Comparison of ENCODE assay signal across 7 cellular contexts in genomic region chr17:50398672-50399071, GRCh38. TPM values are rescaled to one million over a fixed set of nuclear protein-coding genes. Genes with fewer than 3 reads are reported as not detected.
DNase-seq lines count a peak whose midpoint lies in the region; ATAC-seq, FAIRE-seq and TF ChIP-seq lines count a peak whose summit lies in the region.
"Not testable (repeated sequence)": the region's sequence is repeated elsewhere in the genome, so short reads cannot be mapped to it uniquely, and the experiment has no call there.

No MANE protein-coding gene starts in this region.

- H3K27me3 Mint-ChIP-seq in CD4-positive, alpha-beta T cell; GM23338 (ENCODE audit: insufficient read depth, low read depth, poor library complexity); T-cell; activated T-helper 17 cell treated with anti-CD3 and anti-CD28 coated beads, Interleukin-2, amount 50 U/mL, for 72 hours; nephron (ENCODE audit: low read depth): not testable (repeated sequence)
- H3K27me3 Mint-ChIP-seq in endothelial cell (ENCODE audit: unreplicated experiment), result peaks cover 12% of the 10 kb centered on the region

- CTCF ChIA-PET in CD4-positive, alpha-beta T cell (lab: Charles Lee), result interaction anchor here (1.7 to 3.1 kb wide), 4 partner anchors 28 to 80 kb away, joined by 3 to 22 read pairs (median 16); partner anchors contain the start of gene RSAD1
- CTCF ChIA-PET in T-cell (lab: Charles Lee) (interaction anchor here (0.5 to 3.2 kb wide), 8 partner anchors 18 to 250 kb away, joined by 3 to 36 read pairs (median 3); partner anchors contain the start of genes EME1 (in 1 of the 2) and MRPL27 (in 1 of the 2)), K562 (lab: Yijun Ruan, JAX; ENCODE audit: low intra/inter-chr PET ratio) (interaction anchor here (2.5 kb wide), 1 partner anchor 80 kb away, joined by 9 read pairs; the partner anchor contains the start of gene RSAD1)

- not testable (repeated sequence) for H2AFZ ChIP-seq in GM23338; K562 (ENCODE audit: low read depth, low read length)

- peak overlapping the region; percentile 99 for H3K4me3 Mint-ChIP-seq in CD4-positive, alpha-beta T cell
- H3K4me3 Mint-ChIP-seq in GM23338 (peak overlapping the region; percentile 17; the same call in 1 of the 3 replicates), T-cell (peak overlapping the region in 2 of 3 donors; percentile 85 to 94), endothelial cell (ENCODE audit: unreplicated experiment) (peak overlapping the region; percentile 72), nephron (peak overlapping the region; percentile 74 to 97 (median 96))
- peak overlapping the region; percentile 90 for H3K4me3 Mint-ChIP-seq in activated T-helper 17 cell treated with anti-CD3 and anti-CD28 coated beads, Interleukin-2, amount 50 U/mL, for 72 hours

- not testable (repeated sequence) for TF ChIP-seq POLR2A in K562 (conservative IDR thresholded peaks at IDR 0.05)

- H3K9me3 Mint-ChIP-seq in CD4-positive, alpha-beta T cell; T-cell; activated T-helper 17 cell treated with anti-CD3 and anti-CD28 coated beads, Interleukin-2, amount 50 U/mL, for 72 hours; endothelial cell (ENCODE audit: unreplicated experiment); nephron: not testable (repeated sequence)
- peaks cover 16% of the 10 kb centered on the region; the same call in 1 of the 3 replicates for H3K9me3 Mint-ChIP-seq in GM23338

- H3K36me3 ChIP-seq in GM23338 (ENCODE audit: insufficient read depth), result not testable (repeated sequence)
- peaks cover 27% of the 10 kb centered on the region for H3K36me3 ChIP-seq in K562 (ENCODE audit: control insufficient read depth, insufficient read depth, low read length)

- not testable (repeated sequence) for H3K9me2 ChIP-seq in GM23338 (ENCODE audit: insufficient read depth)

- not testable (repeated sequence) for H3K4me1 ChIP-seq in GM23338 (ENCODE audit: insufficient read depth)
- H3K4me1 ChIP-seq in K562 (replicated peaks in 1 of 2; ENCODE audit: control insufficient read depth in 2 of 2, insufficient read depth in 2 of 2, low read length in 2 of 2), result peaks cover 21 to 29% of the 10 kb centered on the region in 2 experiments; a peak in 4 of 5 replicates

- H3K4me1 Mint-ChIP-seq in CD4-positive, alpha-beta T cell (ENCODE audit: low read depth), result peaks cover 38% of the 10 kb centered on the region
- H3K4me1 Mint-ChIP-seq in GM23338, result peaks cover 17% of the 10 kb centered on the region
- H3K4me1 Mint-ChIP-seq in T-cell, result peaks cover 30 to 36% (median 35%) of the 10 kb centered on the region in 3 donors
- H3K4me1 Mint-ChIP-seq in activated T-helper 17 cell treated with anti-CD3 and anti-CD28 coated beads, Interleukin-2, amount 50 U/mL, for 72 hours, result peaks cover 16% of the 10 kb centered on the region
- H3K4me1 Mint-ChIP-seq in endothelial cell (ENCODE audit: unreplicated experiment), result peaks cover 13% of the 10 kb centered on the region
- H3K4me1 Mint-ChIP-seq in nephron, result peaks cover 17% of the 10 kb centered on the region

- TF ChIP-seq RAD21 in K562 (CRISPR knock-in tag; conservative IDR thresholded peaks at IDR 0.05 in 1 of 2, IDR thresholded peaks at IDR 0.05 in 1 of 2), result not testable (repeated sequence)

- POLR2A ChIA-PET in CD4-positive, alpha-beta T cell (lab: Charles Lee), result interaction anchor here (1.4 to 4.6 kb wide), 4 partner anchors 11 to 80 kb away, joined by 3 to 52 read pairs (median 28); partner anchors contain the start of genes EME1, MRPL27 and RSAD1
- POLR2A ChIA-PET in T-cell (lab: Charles Lee), result not testable (repeated sequence)
- POLR2A ChIA-PET in K562 (lab: Yijun Ruan, JAX), result interaction anchor here (0.8 to 6.4 kb wide), 2 partner anchors 16 to 73 kb away, joined by 4 to 129 read pairs; no protein-coding TSS in a partner anchor

- ATAC-seq in CD4-positive, alpha-beta T cell (ENCODE audit: poor library complexity); GM23338; T-cell (replicated peaks in 1 of 4); activated T-helper 17 cell treated with anti-CD3 and anti-CD28 coated beads, Interleukin-2, amount 50 U/mL, for 72 hours (replicated peaks); K562: not testable (repeated sequence)

- H3K4me3 ChIP-seq in GM23338, K562: not testable (repeated sequence)

- H4K20me1 ChIP-seq in GM23338 (replicated peaks; ENCODE audit: insufficient read depth) (peaks cover 22% of the 10 kb centered on the region), K562 (replicated peaks; ENCODE audit: control insufficient read depth, insufficient read depth, low read length) (0 out of 2 replicates have a peak, but pooled peaks cover 16% of the 10 kb centered on the region)

- H3K4me2 ChIP-seq in GM23338; K562 (ENCODE audit: insufficient read depth, low read length): not testable (repeated sequence)

- H3K9me1 ChIP-seq in K562 (ENCODE audit: control insufficient read depth, insufficient read depth, low read length), result not testable (repeated sequence)

- in situ Hi-C loops in K562 (cut with MboI), result not testable (repeated sequence)

- not testable (repeated sequence) for DNase-seq in CD4-positive, alpha-beta T cell; GM23338 (ENCODE audit: low spot score); T-cell; K562 (ENCODE audit: extremely low read depth in 1 of 4, low spot score in 3 of 4); endothelial cell (ENCODE audit: low spot score)

- TF ChIP-seq EP300 in K562 (IDR thresholded peaks at IDR 0.05; ENCODE audit: low read length), result not testable (repeated sequence)

- not testable (repeated sequence) for H3K9me3 ChIP-seq in CD4-positive, alpha-beta T cell (ENCODE audit: control insufficient read depth, low read length); K562 (replicated peaks; ENCODE audit: control insufficient read depth, insufficient read depth, low read depth, low read length)

- H3K79me2 ChIP-seq in GM23338 (replicated peaks; ENCODE audit: insufficient read depth) (peaks cover 25% of the 10 kb centered on the region), K562 (ENCODE audit: control insufficient read depth, insufficient read depth, low read length) (peaks cover 39% of the 10 kb centered on the region)

- intact Hi-C loops in CD4-positive, alpha-beta T cell (cut with DNase I, micrococcal nuclease), result loop anchor here in 1 of 2 experiments (1.0 to 5.0 kb wide), 3 partner anchors 26 to 79 kb away; no protein-coding TSS in a partner anchor
- intact Hi-C loops in K562 (cut with micrococcal nuclease), result not testable (repeated sequence)

- not testable (repeated sequence) for TF ChIP-seq CTCF in CD4-positive, alpha-beta T cell (IDR thresholded peaks at IDR 0.05); GM23338 (conservative IDR thresholded peaks at IDR 0.05; ENCODE audit: low read depth in 2 of 2); K562 (IDR thresholded peaks at IDR 0.05 in 2 of 3, conservative IDR thresholded peaks at IDR 0.05 in 1 of 3; ENCODE audit: insufficient read depth in 2 of 3, low read depth in 1 of 3, low read length in 3 of 3); endothelial cell (IDR thresholded peaks at IDR 0.05; ENCODE audit: unreplicated experiment); nephron (IDR thresholded peaks at IDR 0.05; ENCODE audit: unreplicated experiment in 3 of 3)

- not testable (repeated sequence) for BruUV-seq in K562 (replicated peaks; lab: Mats Ljungman, UMichigan)

- not testable (repeated sequence) for H3F3A ChIP-seq in GM23338 (replicated peaks; ENCODE audit: low read depth)

- H3K36me3 Mint-ChIP-seq in CD4-positive, alpha-beta T cell (ENCODE audit: low read depth), result peaks cover 29% of the 10 kb centered on the region
- H3K36me3 Mint-ChIP-seq in GM23338 (ENCODE audit: low read depth) (peaks cover 15% of the 10 kb centered on the region), nephron (ENCODE audit: low read depth) (peaks cover 13% of the 10 kb centered on the region)
- not testable (repeated sequence) for H3K36me3 Mint-ChIP-seq in T-cell; endothelial cell (ENCODE audit: low read depth, unreplicated experiment)
- peaks cover 29% of the 10 kb centered on the region for H3K36me3 Mint-ChIP-seq in activated T-helper 17 cell treated with anti-CD3 and anti-CD28 coated beads, Interleukin-2, amount 50 U/mL, for 72 hours (ENCODE audit: low read depth)

- H3K9ac ChIP-seq in K562 (ENCODE audit: insufficient read depth in 1 of 2, low read depth in 2 of 2, low read length in 2 of 2), result not testable (repeated sequence)

- not testable (repeated sequence) for H3K27ac Mint-ChIP-seq in CD4-positive, alpha-beta T cell; GM23338; T-cell; endothelial cell (ENCODE audit: unreplicated experiment); nephron
- peak overlapping the region; percentile 81 for H3K27ac Mint-ChIP-seq in activated T-helper 17 cell treated with anti-CD3 and anti-CD28 coated beads, Interleukin-2, amount 50 U/mL, for 72 hours

- WGBS in K562 (ENCODE audit: insufficient coverage, low coverage, missing lambda C conversion rate), result 88% methylated on average over 2 of the region's 3 CpGs

- H3K27me3 ChIP-seq in CD4-positive, alpha-beta T cell (ENCODE audit: control insufficient read depth, insufficient read depth, low read length); GM23338 (ENCODE audit: insufficient read depth); K562 (ENCODE audit: control insufficient read depth in 2 of 2, insufficient read depth in 2 of 2, low read length in 2 of 2): not testable (repeated sequence)

- H3K27ac ChIP-seq in CD4-positive, alpha-beta T cell (ENCODE audit: low read depth, low read length); GM23338 (ENCODE audit: low read depth); K562 (ENCODE audit: extremely low read depth, low read depth, low read length): not testable (repeated sequence)

- FAIRE-seq in K562 (lab: Jason Lieb, UNC), result not testable (repeated sequence)

RNA-seq across cellular contexts. Expression of gene LRRC59, which starts 1.3 kb away (rescaled TPM):
- 10 to 100 TPM; 45.1 to 51.5 TPM for total RNA-seq in CD4-positive, alpha-beta T cell
- total RNA-seq in GM23338 (2014; rRNA removed; shearing (Covaris generic)), result 109 and 124 TPM in 2 replicates
- polyA plus RNA-seq in GM23338 (2016; fragmentation: Nextera tagmentation; extraction: Ambion mirVana) (46.4 and 47.1 TPM in 2 replicates), K562 (2011; rRNA removed) (119 and 158 TPM in 2 replicates), K562 (2014; fragmentation: Illumina TruSeq; extraction: Trizol) (206 and 214 TPM in 2 replicates), K562 (2014; fragmentation: Nextera tagmentation; extraction: Ambion mirVana) (10 to 100 TPM; 27.8 to 38.7 TPM), K562 (2014; rRNA removed) (118 and 134 TPM in 2 replicates)
- total RNA-seq in T-cell (10 to 100 TPM; 29.4 to 41.7 (median 33.1) TPM), K562 (2014; rRNA removed) (187 and 221 TPM in 2 replicates), K562 (2014; rRNA removed; fragmentation: Illumina TruSeq; extraction: Trizol) (154 and 156 TPM in 2 replicates), K562 (2015; rRNA removed; fragmentation: Illumina TruSeq; extraction: Trizol) (187 TPM in 2 replicates), K562 (2021) (223 and 244 TPM in 2 replicates), endothelial cell (ENCODE audit: unreplicated experiment) (64.2 TPM)
- total RNA-seq in activated T-helper 17 cell treated with anti-CD3 and anti-CD28 coated beads, Interleukin-2, amount 50 U/mL, for 72 hours, result 100 to 1,000 TPM in 1 of 2 donors, 10 to 100 TPM in 1; 37.1 to 101 TPM
- 69.1 and 116 TPM in 2 replicates for total RNA-seq in K562 (2011; cell fraction: chromatin; rRNA removed; ENCODE audit: low replicate concordance)
- 92.4 and 122 TPM in 2 replicates for total RNA-seq in K562 (2011; cell fraction: nucleolus; rRNA removed)
- total RNA-seq in K562 (2011; cell fraction: nucleoplasm; rRNA removed), result 127 and 192 TPM in 2 replicates
- 85.0 and 92.7 TPM in 2 replicates for polyA plus RNA-seq in K562 (2011; cell fraction: cytosol; rRNA removed)
- polyA plus RNA-seq in K562 (2011; cell fraction: nucleus; rRNA removed), result 52.0 and 69.3 TPM in 2 replicates
- polyA plus RNA-seq in K562 (2012), result 201 and 212 TPM in 2 replicates
- polyA minus RNA-seq in K562 (2011; rRNA and poly(A)+ RNA removed), result 198 and 249 TPM in 2 replicates
- 104 and 126 TPM in 2 replicates for polyA minus RNA-seq in K562 (2011; cell fraction: cytosol; rRNA and poly(A)+ RNA removed)
- 35.8 and 66.0 TPM in 2 replicates for polyA minus RNA-seq in K562 (2011; cell fraction: nucleus; rRNA and poly(A)+ RNA removed)

RNA-seq across cellular contexts. Expression of gene EME1, which starts 25.6 kb away (rescaled TPM):
- under 1 TPM; 0.36 to 0.92 TPM for total RNA-seq in CD4-positive, alpha-beta T cell
- total RNA-seq in GM23338 (2014; rRNA removed; shearing (Covaris generic)), result 5.9 and 15.9 TPM in 2 replicates
- 14.4 and 14.7 TPM in 2 replicates for polyA plus RNA-seq in GM23338 (2016; fragmentation: Nextera tagmentation; extraction: Ambion mirVana)
- total RNA-seq in T-cell, result 1 to 10 TPM in 4 of 5 donors, under 1 TPM in 1; 0.75 to 2.1 (median 1.4) TPM
- total RNA-seq in activated T-helper 17 cell treated with anti-CD3 and anti-CD28 coated beads, Interleukin-2, amount 50 U/mL, for 72 hours, result 10 to 100 TPM; 20.8 to 48.7 TPM
- 119 and 126 TPM in 2 replicates for total RNA-seq in K562 (2011; cell fraction: chromatin; rRNA removed; ENCODE audit: low replicate concordance)
- 73.0 and 74.5 TPM in 2 replicates for total RNA-seq in K562 (2011; cell fraction: nucleolus; rRNA removed)
- 64.3 and 82.1 TPM in 2 replicates for total RNA-seq in K562 (2011; cell fraction: nucleoplasm; rRNA removed)
- 18.8 and 28.0 TPM in 2 replicates for total RNA-seq in K562 (2014; rRNA removed)
- 17.6 and 21.4 TPM in 2 replicates for total RNA-seq in K562 (2014; rRNA removed; fragmentation: Illumina TruSeq; extraction: Trizol)
- 16.6 and 17.6 TPM in 2 replicates for total RNA-seq in K562 (2015; rRNA removed; fragmentation: Illumina TruSeq; extraction: Trizol)
- total RNA-seq in K562 (2021), result 16.8 and 20.1 TPM in 2 replicates
- 44.1 and 61.3 TPM in 2 replicates for polyA plus RNA-seq in K562 (2011; rRNA removed)
- polyA plus RNA-seq in K562 (2011; cell fraction: cytosol; rRNA removed), result 15.3 and 28.4 TPM in 2 replicates
- 254 and 409 TPM in 2 replicates for polyA plus RNA-seq in K562 (2011; cell fraction: nucleus; rRNA removed)
- 42.1 and 48.1 TPM in 2 replicates for polyA plus RNA-seq in K562 (2012)
- 20.9 and 24.0 TPM in 2 replicates for polyA plus RNA-seq in K562 (2014; fragmentation: Illumina TruSeq; extraction: Trizol)
- polyA plus RNA-seq in K562 (2014; fragmentation: Nextera tagmentation; extraction: Ambion mirVana), result 10 to 100 TPM; 14.6 to 27.4 TPM
- polyA plus RNA-seq in K562 (2014; rRNA removed), result 28.7 TPM in 2 replicates
- polyA minus RNA-seq in K562 (2011; rRNA and poly(A)+ RNA removed), result 24.1 and 34.7 TPM in 2 replicates
- polyA minus RNA-seq in K562 (2011; cell fraction: cytosol; rRNA and poly(A)+ RNA removed), result 7.2 and 9.6 TPM in 2 replicates
- 28.1 and 57.5 TPM in 2 replicates for polyA minus RNA-seq in K562 (2011; cell fraction: nucleus; rRNA and poly(A)+ RNA removed)
- total RNA-seq in endothelial cell (ENCODE audit: unreplicated experiment), result 6.1 TPM

RNA-seq across cellular contexts. Expression of gene MRPL27, which starts 25.7 kb away (rescaled TPM):
- total RNA-seq in CD4-positive, alpha-beta T cell, result 10 to 100 TPM; 13.7 to 14.8 TPM
- total RNA-seq in GM23338 (2014; rRNA removed; shearing (Covaris generic)), result 74.3 and 98.5 TPM in 2 replicates
- polyA plus RNA-seq in GM23338 (2016; fragmentation: Nextera tagmentation; extraction: Ambion mirVana), result 226 and 227 TPM in 2 replicates
- 10 to 100 TPM; 26.0 to 35.0 (median 31.2) TPM for total RNA-seq in T-cell
- total RNA-seq in activated T-helper 17 cell treated with anti-CD3 and anti-CD28 coated beads, Interleukin-2, amount 50 U/mL, for 72 hours, result 100 to 1,000 TPM in 1 of 2 donors, 10 to 100 TPM in 1; 63.3 to 109 TPM
- total RNA-seq in K562 (2011; cell fraction: chromatin; rRNA removed; ENCODE audit: low replicate concordance), result 59.4 and 90.8 TPM in 2 replicates
- 82.5 and 90.0 TPM in 2 replicates for total RNA-seq in K562 (2011; cell fraction: nucleolus; rRNA removed)
- total RNA-seq in K562 (2011; cell fraction: nucleoplasm; rRNA removed), result 74.9 and 93.1 TPM in 2 replicates
- 99.4 and 102 TPM in 2 replicates for total RNA-seq in K562 (2014; rRNA removed)
- total RNA-seq in K562 (2014; rRNA removed; fragmentation: Illumina TruSeq; extraction: Trizol), result 122 and 142 TPM in 2 replicates
- total RNA-seq in K562 (2015; rRNA removed; fragmentation: Illumina TruSeq; extraction: Trizol), result 123 and 127 TPM in 2 replicates
- total RNA-seq in K562 (2021), result 96.3 and 98.2 TPM in 2 replicates
- polyA plus RNA-seq in K562 (2011; rRNA removed), result 127 and 146 TPM in 2 replicates
- polyA plus RNA-seq in K562 (2011; cell fraction: cytosol; rRNA removed), result 138 and 159 TPM in 2 replicates
- polyA plus RNA-seq in K562 (2011; cell fraction: nucleus; rRNA removed), result 67.4 and 86.4 TPM in 2 replicates
- polyA plus RNA-seq in K562 (2012), result 72.3 and 119 TPM in 2 replicates
- polyA plus RNA-seq in K562 (2014; fragmentation: Illumina TruSeq; extraction: Trizol), result 103 and 105 TPM in 2 replicates
- 100 to 1,000 TPM; 388 to 401 TPM for polyA plus RNA-seq in K562 (2014; fragmentation: Nextera tagmentation; extraction: Ambion mirVana)
- polyA plus RNA-seq in K562 (2014; rRNA removed), result 138 and 143 TPM in 2 replicates
- 80.5 and 86.3 TPM in 2 replicates for polyA minus RNA-seq in K562 (2011; rRNA and poly(A)+ RNA removed)
- polyA minus RNA-seq in K562 (2011; cell fraction: cytosol; rRNA and poly(A)+ RNA removed), result 18.6 and 40.0 TPM in 2 replicates
- 31.5 and 50.3 TPM in 2 replicates for polyA minus RNA-seq in K562 (2011; cell fraction: nucleus; rRNA and poly(A)+ RNA removed)
- total RNA-seq in endothelial cell (ENCODE audit: unreplicated experiment), result 38.9 TPM

RNA-seq across cellular contexts. Expression of gene ACSF2, which starts 27.3 kb away (rescaled TPM):
- 10 to 100 TPM; 11.9 to 13.9 TPM for total RNA-seq in CD4-positive, alpha-beta T cell
- 12.4 and 12.8 TPM in 2 replicates for total RNA-seq in GM23338 (2014; rRNA removed; shearing (Covaris generic))
- polyA plus RNA-seq in GM23338 (2016; fragmentation: Nextera tagmentation; extraction: Ambion mirVana), result 6.9 and 7.5 TPM in 2 replicates
- total RNA-seq in T-cell, result 10 to 100 TPM; 17.7 to 26.4 (median 21.3) TPM
- 10 to 100 TPM; 12.4 to 13.6 TPM for total RNA-seq in activated T-helper 17 cell treated with anti-CD3 and anti-CD28 coated beads, Interleukin-2, amount 50 U/mL, for 72 hours
- 7.3 and 27.3 TPM in 2 replicates for total RNA-seq in K562 (2011; cell fraction: chromatin; rRNA removed; ENCODE audit: low replicate concordance)
- 14.8 and 20.1 TPM in 2 replicates for total RNA-seq in K562 (2011; cell fraction: nucleolus; rRNA removed)
- 10.8 and 12.2 TPM in 2 replicates for total RNA-seq in K562 (2011; cell fraction: nucleoplasm; rRNA removed)
- 3.1 and 5.0 TPM in 2 replicates for total RNA-seq in K562 (2014; rRNA removed)
- 2.3 and 2.9 TPM in 2 replicates for total RNA-seq in K562 (2014; rRNA removed; fragmentation: Illumina TruSeq; extraction: Trizol)
- 4.1 and 4.4 TPM in 2 replicates for total RNA-seq in K562 (2015; rRNA removed; fragmentation: Illumina TruSeq; extraction: Trizol)
- 6.1 and 6.2 TPM in 2 replicates for total RNA-seq in K562 (2021)
- polyA plus RNA-seq in K562 (2011; rRNA removed), result 3.5 and 11.4 TPM in 2 replicates
- 5.9 and 9.2 TPM in 2 replicates for polyA plus RNA-seq in K562 (2011; cell fraction: cytosol; rRNA removed)
- 22.4 and 48.3 TPM in 2 replicates for polyA plus RNA-seq in K562 (2011; cell fraction: nucleus; rRNA removed)
- polyA plus RNA-seq in K562 (2012), result 4.7 and 17.1 TPM in 2 replicates
- 3.0 and 5.4 TPM in 2 replicates for polyA plus RNA-seq in K562 (2014; fragmentation: Illumina TruSeq; extraction: Trizol)
- 1 to 10 TPM in 1 of 2 experiments, under 1 TPM in 1; 0.89 to 1.5 TPM for polyA plus RNA-seq in K562 (2014; fragmentation: Nextera tagmentation; extraction: Ambion mirVana)
- polyA plus RNA-seq in K562 (2014; rRNA removed), result 4.9 and 7.2 TPM in 2 replicates
- 6.7 and 8.8 TPM in 2 replicates for polyA minus RNA-seq in K562 (2011; rRNA and poly(A)+ RNA removed)
- polyA minus RNA-seq in K562 (2011; cell fraction: cytosol; rRNA and poly(A)+ RNA removed), result 3.3 and 5.7 TPM in 2 replicates
- 12.0 and 22.5 TPM in 2 replicates for polyA minus RNA-seq in K562 (2011; cell fraction: nucleus; rRNA and poly(A)+ RNA removed)
- 51.0 TPM for total RNA-seq in endothelial cell (ENCODE audit: unreplicated experiment)

RNA-seq across cellular contexts. Expression of gene XYLT2, which starts 52.7 kb away (rescaled TPM):
- 10 to 100 TPM; 11.0 to 12.2 TPM for total RNA-seq in CD4-positive, alpha-beta T cell
- total RNA-seq in GM23338 (2014; rRNA removed; shearing (Covaris generic)), result 32.8 and 44.9 TPM in 2 replicates
- 14.0 and 14.2 TPM in 2 replicates for polyA plus RNA-seq in GM23338 (2016; fragmentation: Nextera tagmentation; extraction: Ambion mirVana)
- total RNA-seq in T-cell, result 10 to 100 TPM; 20.4 to 44.4 (median 40.8) TPM
- 10 to 100 TPM; 38.5 to 95.1 TPM for total RNA-seq in activated T-helper 17 cell treated with anti-CD3 and anti-CD28 coated beads, Interleukin-2, amount 50 U/mL, for 72 hours
- total RNA-seq in K562 (2011; cell fraction: chromatin; rRNA removed; ENCODE audit: low replicate concordance), result 16.9 and 49.3 TPM in 2 replicates
- 28.8 and 34.7 TPM in 2 replicates for total RNA-seq in K562 (2011; cell fraction: nucleolus; rRNA removed)
- 27.6 and 29.6 TPM in 2 replicates for total RNA-seq in K562 (2011; cell fraction: nucleoplasm; rRNA removed)
- total RNA-seq in K562 (2014; rRNA removed), result 9.1 and 14.0 TPM in 2 replicates
- total RNA-seq in K562 (2014; rRNA removed; fragmentation: Illumina TruSeq; extraction: Trizol), result 2.0 and 2.4 TPM in 2 replicates
- total RNA-seq in K562 (2015; rRNA removed; fragmentation: Illumina TruSeq; extraction: Trizol), result 4.5 and 10.6 TPM in 2 replicates
- total RNA-seq in K562 (2021), result 8.9 and 9.5 TPM in 2 replicates
- 3.8 and 8.4 TPM in 2 replicates for polyA plus RNA-seq in K562 (2011; rRNA removed)
- 7.0 and 11.0 TPM in 2 replicates for polyA plus RNA-seq in K562 (2011; cell fraction: cytosol; rRNA removed)
- 19.7 and 30.0 TPM in 2 replicates for polyA plus RNA-seq in K562 (2011; cell fraction: nucleus; rRNA removed)
- polyA plus RNA-seq in K562 (2012), result 6.2 and 10.6 TPM in 2 replicates
- polyA plus RNA-seq in K562 (2014; fragmentation: Illumina TruSeq; extraction: Trizol), result 4.3 and 6.5 TPM in 2 replicates
- 1 to 10 TPM in 1 of 2 experiments, under 1 TPM in 1; 0.63 to 1.0 TPM for polyA plus RNA-seq in K562 (2014; fragmentation: Nextera tagmentation; extraction: Ambion mirVana)
- 7.3 and 8.0 TPM in 2 replicates for polyA plus RNA-seq in K562 (2014; rRNA removed)
- 6.2 and 7.9 TPM in 2 replicates for polyA minus RNA-seq in K562 (2011; rRNA and poly(A)+ RNA removed)
- polyA minus RNA-seq in K562 (2011; cell fraction: cytosol; rRNA and poly(A)+ RNA removed), result 8.8 and 29.4 TPM in 2 replicates
- polyA minus RNA-seq in K562 (2011; cell fraction: nucleus; rRNA and poly(A)+ RNA removed), result 9.4 and 10.1 TPM in 2 replicates
- total RNA-seq in endothelial cell (ENCODE audit: unreplicated experiment), result 23.1 TPM

Comparison
In these comparisons a context has a peak if more than half of its experiments do, and no peak if none do; other contexts are left out.
1. H3K4me3 Mint-ChIP-seq: peak in every context shown above with its lines; median percentile 99 in CD4-positive, alpha-beta T cell; 96 in nephron; 90 in activated T-helper 17 cell treated with anti-CD3 and anti-CD28 coated beads, Interleukin-2, amount 50 U/mL, for 72 hours; 90 in T-cell; 72 in endothelial cell; 17 in GM23338.